ENCODE assay signal across 8 cellular contexts in the genomic region with DNA sequence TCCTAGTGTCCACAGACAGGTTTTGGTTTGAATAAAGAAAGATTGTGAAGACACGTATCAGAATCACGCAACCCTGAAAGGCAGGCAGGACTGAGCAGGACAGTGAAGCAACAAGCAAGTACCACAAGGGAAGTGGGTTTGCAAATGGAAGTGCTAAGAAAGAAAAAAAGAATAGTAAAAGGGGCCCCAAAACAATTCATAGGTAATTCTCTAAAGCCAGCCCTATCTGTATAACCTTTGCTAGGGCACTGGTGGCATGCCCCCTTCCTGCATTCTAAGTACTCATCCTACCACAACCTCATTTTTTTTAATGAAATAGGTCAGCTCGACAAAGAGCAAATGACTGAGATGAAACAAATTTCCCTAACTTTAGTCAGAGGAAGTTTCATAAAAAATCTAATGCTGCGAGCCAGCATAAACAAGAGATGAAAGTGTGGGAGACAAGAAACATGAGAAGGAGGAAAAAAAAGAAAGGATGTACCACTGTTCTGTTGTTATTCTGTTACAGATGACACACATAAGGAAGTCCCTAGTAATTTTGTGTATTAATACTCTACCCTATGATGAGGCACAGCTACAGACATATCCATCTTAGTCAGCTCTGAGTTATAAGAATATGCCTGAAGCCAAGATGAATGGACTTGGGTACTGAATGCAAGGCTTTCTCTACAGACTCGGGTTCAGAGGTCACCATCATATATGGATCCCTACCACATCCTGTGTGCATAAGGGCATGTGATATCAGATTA. TPM values are rescaled to one million over a fixed set of nuclear protein-coding genes. Genes with fewer than 3 reads are reported as not detected.
DNase-seq lines count a peak whose midpoint lies in the region; ATAC-seq and TF ChIP-seq lines count a peak whose summit lies in the region.

No MANE protein-coding gene starts in this region.

- H3K9me3 Mint-ChIP-seq in activated CD8-positive, alpha-beta T cell treated with anti-CD3 and anti-CD28 coated beads for 36 hours = no peaks in the 10 kb centered on the region
- no peaks in the 10 kb centered on the region for H3K9me3 Mint-ChIP-seq in mesothelial cell of epicardium

- DNase-seq in AG20443 (ENCODE audit: low spot score) (peak; percentile 43), mesothelial cell of epicardium (ENCODE audit: low spot score in 2 of 2, unreplicated experiment in 2 of 2) (no peak), NCI-H446 (lab: John Stamatoyannopoulos, UW) (no peak), NCI-H1694 (lab: John Stamatoyannopoulos, UW) (no peak), trophoblast cell (no peak)
- peak; percentile 73 for DNase-seq in activated CD8-positive, alpha-beta T cell treated with anti-CD3 and anti-CD28 coated beads for 36 hours

- no peak overlapping the region for H3K27ac ChIP-seq in trophoblast cell (ENCODE audit: low read depth, low read length)

- H3K4ac ChIP-seq in trophoblast cell (ENCODE audit: low read depth, low read length) = no peak overlapping the region

- H3K4me3 Mint-ChIP-seq in activated CD8-positive, alpha-beta T cell treated with anti-CD3 and anti-CD28 coated beads for 36 hours = peak overlapping the region; percentile 50
- no peak overlapping the region for H3K4me3 Mint-ChIP-seq in mesothelial cell of epicardium

- no peak overlapping the region for H3K9ac ChIP-seq in trophoblast cell (ENCODE audit: low read length)

- H2AK5ac ChIP-seq in trophoblast cell (ENCODE audit: low read length) = no peak overlapping the region

- H3K4me2 ChIP-seq in trophoblast cell (ENCODE audit: low read length) = no peak overlapping the region

- H4K8ac ChIP-seq in trophoblast cell (ENCODE audit: low read depth, low read length) = no peak overlapping the region

- no peaks in the 10 kb centered on the region for H3K9me3 ChIP-seq in trophoblast cell (ENCODE audit: insufficient read depth, low read depth, low read length)

- H4K91ac ChIP-seq in trophoblast cell (ENCODE audit: low read depth, low read length) = no peak overlapping the region

- H3K79me1 ChIP-seq in trophoblast cell (ENCODE audit: low read length) = no peaks in the 10 kb centered on the region

- H3K4me3 ChIP-seq in trophoblast cell (ENCODE audit: low read depth, low read length) = no peak overlapping the region

- no peak overlapping the region for H2BK12ac ChIP-seq in trophoblast cell (ENCODE audit: low read length)

- H2BK5ac ChIP-seq in trophoblast cell (ENCODE audit: low read depth, low read length, poor library complexity) = no peak overlapping the region

- no peak overlapping the region for H2BK120ac ChIP-seq in trophoblast cell (ENCODE audit: insufficient read depth, low read length, poor library complexity)

- H3K27me3 ChIP-seq in trophoblast cell (ENCODE audit: insufficient read depth, low read length) = no peaks in the 10 kb centered on the region

- no peak overlapping the region for H3K23ac ChIP-seq in trophoblast cell (ENCODE audit: low read length)

- POLR2A ChIA-PET in activated CD8-positive, alpha-beta T cell treated with anti-CD3 and anti-CD28 coated beads for 36 hours (lab: Charles Lee) = interaction anchor here (0.6 to 1.5 kb wide), 5 partner anchors 11 to 119 kb away, joined by 3 to 5 read pairs (median 4); partner anchors contain the start of gene IKZF2

- no peak overlapping the region for H2AFZ ChIP-seq in trophoblast cell (ENCODE audit: insufficient read depth, low read length, poor library complexity)

- ATAC-seq in GM19043 (IDR thresholded peaks at IDR 0.05; ENCODE audit: low read depth, unreplicated experiment) (peak; percentile 70), HG03159 (IDR thresholded peaks at IDR 0.05; ENCODE audit: unreplicated experiment) (peak; percentile 72)
- peak; percentile 88 for ATAC-seq in activated CD8-positive, alpha-beta T cell treated with anti-CD3 and anti-CD28 coated beads for 36 hours

- no CpG with 5 or more reads among the region's 5 CpGs for WGBS in trophoblast cell (ENCODE audit: extremely low coverage, insufficient coverage, insufficient read length)

- H3K4me1 Mint-ChIP-seq in activated CD8-positive, alpha-beta T cell treated with anti-CD3 and anti-CD28 coated beads for 36 hours (ENCODE audit: low read depth) = peaks cover 66% of the 10 kb centered on the region
- peaks cover 43% of the 10 kb centered on the region for H3K4me1 Mint-ChIP-seq in mesothelial cell of epicardium

- H3K79me2 ChIP-seq in trophoblast cell (ENCODE audit: control insufficient read depth, insufficient read depth, low read length, poor library complexity) = no peaks in the 10 kb centered on the region

- no peak overlapping the region for H3K18ac ChIP-seq in trophoblast cell (ENCODE audit: low read length)

- intact Hi-C loops in activated CD8-positive, alpha-beta T cell treated with anti-CD3 and anti-CD28 coated beads for 36 hours (cut with micrococcal nuclease) = loop anchor here (5.0 kb wide), 2 partner anchors 33 to 102 kb away; partner anchors contain the start of gene IKZF2

- no peaks in the 10 kb centered on the region for H3K4me1 ChIP-seq in trophoblast cell (ENCODE audit: control insufficient read depth in 1 of 2, insufficient read depth in 2 of 2, low read length in 2 of 2)

- peak overlapping the region; percentile 90 for H3K27ac Mint-ChIP-seq in activated CD8-positive, alpha-beta T cell treated with anti-CD3 and anti-CD28 coated beads for 36 hours
- H3K27ac Mint-ChIP-seq in mesothelial cell of epicardium = peak overlapping the region; percentile 60

- no peak for TF ChIP-seq CTCF in activated CD8-positive, alpha-beta T cell treated with anti-CD3 and anti-CD28 coated beads for 36 hours (IDR thresholded peaks at IDR 0.05)
- no peak for TF ChIP-seq CTCF in mesothelial cell of epicardium (IDR thresholded peaks at IDR 0.05; ENCODE audit: unreplicated experiment)

- CTCF ChIA-PET in activated CD8-positive, alpha-beta T cell treated with anti-CD3 and anti-CD28 coated beads for 36 hours (lab: Charles Lee) = interaction anchor here (2.7 to 3.0 kb wide), 2 partner anchors 11 to 30 kb away, joined by 7 to 11 read pairs; no protein-coding TSS in a partner anchor

- peaks cover 6% of the 10 kb centered on the region for H3K36me3 Mint-ChIP-seq in activated CD8-positive, alpha-beta T cell treated with anti-CD3 and anti-CD28 coated beads for 36 hours (ENCODE audit: low read depth)
- H3K36me3 Mint-ChIP-seq in mesothelial cell of epicardium = no peaks in the 10 kb centered on the region

- H3K36me3 ChIP-seq in trophoblast cell (ENCODE audit: control insufficient read depth in 1 of 2, insufficient read depth in 2 of 2, low read length in 2 of 2) = no peaks in the 10 kb centered on the region

- H3K14ac ChIP-seq in trophoblast cell (ENCODE audit: low read length) = no peak overlapping the region

- H3K27me3 Mint-ChIP-seq in activated CD8-positive, alpha-beta T cell treated with anti-CD3 and anti-CD28 coated beads for 36 hours = no peaks in the 10 kb centered on the region
- H3K27me3 Mint-ChIP-seq in mesothelial cell of epicardium (ENCODE audit: low read depth) = no peaks in the 10 kb centered on the region

- H4K12ac ChIP-seq in trophoblast cell (ENCODE audit: low read depth, low read length) = no peak overlapping the region

RNA-seq across cellular contexts. Expression of gene IKZF2, which starts 32.2 kb away (rescaled TPM):
- 10 to 100 TPM; 24.4 to 28.7 TPM for total RNA-seq in activated CD8-positive, alpha-beta T cell treated with anti-CD3 and anti-CD28 coated beads for 36 hours
- 44.8 to 47.5 TPM (median 44.9 TPM) in 3 replicates for total RNA-seq in mesothelial cell of epicardium
- polyA plus RNA-seq in trophoblast cell (2013) = 2.0 and 2.6 TPM in 2 replicates

Comparison
In these comparisons a context has a peak if more than half of its experiments do, and no peak if none do; other contexts are left out.
1. DNase-seq: peak in AG20443 (single experiment) and activated CD8-positive, alpha-beta T cell treated with anti-CD3 and anti-CD28 coated beads for 36 hours (single experiment); none in mesothelial cell of epicardium (0 of 2), NCI-H446 (0 of 2), NCI-H1694 (single experiment) and trophoblast cell (0 of 2).
2. Peak in every context shown above with its lines, with median percentiles within 50 percentile points of each other: ATAC-seq.